ENCODE assay signal across 1 cellular context in genomic region chr1:232467073-232467760, GRCh38.
TF ChIP-seq lines count a peak whose summit lies in the region.

No MANE protein-coding gene starts in this region.

TF ChIP-seq in SK-N-SH treated with all-trans-retinoic acid at 6 μM for 48 hours, 23 proteins besides CTCF, POLR2A, EP300 and RAD21 (continued from another document):
- no peak for TF ChIP-seq TSHZ2 (CRISPR knock-in tag; IDR thresholded peaks at IDR 0.05)
- TF ChIP-seq ZNF8 (CRISPR knock-in tag; IDR thresholded peaks at IDR 0.05): no peak
- TF ChIP-seq BACH2 (CRISPR knock-in tag; IDR thresholded peaks at IDR 0.05; ENCODE audit: borderline replicate concordance): no peak
TF ChIP-seq in SK-N-SH treated with all-trans-retinoic acid at 6 μM for 48 hours: peak in this region for 0.
